15 cellular contexts compared by ENCODE assay signal in genomic region chr1:7521803-7522202, GRCh38.
DNase-seq lines count a peak whose midpoint lies in the region; ATAC-seq and TF ChIP-seq lines count a peak whose summit lies in the region.
"Had no signal": no experiment of that assay in that cellular context is flagged by ENCODE, and none has a peak within 500 bp of the region (broad histone marks: within the 10 kb centered on the region; RNA-seq: fewer than 3 reads in every experiment).

No MANE protein-coding gene starts in this region.

- no peak overlapping the region for H3K9ac ChIP-seq in mesendoderm (ENCODE audit: low read length)

- H3K56ac ChIP-seq in mesendoderm (ENCODE audit: low read length), result no peak overlapping the region

- no peak overlapping the region for H3K4ac ChIP-seq in mesendoderm (ENCODE audit: low read depth, low read length)

- H3K4me1 ChIP-seq in heart right ventricle (peaks cover 0 to 20% (median 6%) of the 10 kb centered on the region in 9 donors), testis (no peaks in the 10 kb centered on the region), mesendoderm (ENCODE audit: control insufficient read depth, low read depth, low read length) (no peaks in the 10 kb centered on the region), right lobe of liver (no peaks in the 10 kb centered on the region)
- H3K4me1 ChIP-seq: Peyer's patch had no signal

- 33 to 52% methylated on average over 10 of the region's 10 CpGs for WGBS in heart right ventricle, 2 donors
- 75 to 81% methylated on average over 10 of the region's 10 CpGs for WGBS in testis, 2 donors
- WGBS in mesendoderm (ENCODE audit: extremely low coverage, insufficient coverage, low lambda C conversion rate), result no CpG with 5 or more reads among the region's 10 CpGs
- 53% methylated on average over 10 of the region's 10 CpGs for WGBS in right lobe of liver (ENCODE audit: insufficient coverage, low coverage, low lambda C conversion rate, missing lambda C conversion rate)

- TF ChIP-seq CTCF in heart right ventricle (IDR thresholded peaks at IDR 0.05), result no peak
- TF ChIP-seq CTCF in testis (IDR thresholded peaks at IDR 0.05), result no peak
- TF ChIP-seq CTCF in right lobe of liver (IDR thresholded peaks at IDR 0.05), result no peak

- H2BK120ac ChIP-seq in mesendoderm (ENCODE audit: low read depth, low read length), result no peak overlapping the region

- H3K36me3 ChIP-seq in heart right ventricle (no peaks in the 10 kb centered on the region), testis (ENCODE audit: low read depth, missing control alignments) (no peaks in the 10 kb centered on the region), mesendoderm (ENCODE audit: control insufficient read depth, insufficient read depth, low read length) (no peaks in the 10 kb centered on the region), right lobe of liver (no peaks in the 10 kb centered on the region)
- H3K36me3 ChIP-seq: Peyer's patch had no signal

- ATAC-seq in heart right ventricle (peak in 6 of 8 donors; percentile 40 to 73 (median 60)), right lobe of liver (no peak)
- ATAC-seq: GM23338 had no signal

- H4K5ac ChIP-seq in mesendoderm (ENCODE audit: low read length), result no peak overlapping the region

- no peak overlapping the region for H3K23ac ChIP-seq in mesendoderm (ENCODE audit: low read length)

- no peaks in the 10 kb centered on the region for H3K79me2 ChIP-seq in mesendoderm (ENCODE audit: control insufficient read depth, insufficient read depth, low read length)

- no peaks in the 10 kb centered on the region for H3K9me3 ChIP-seq in heart right ventricle
- H3K9me3 ChIP-seq in testis, result no peaks in the 10 kb centered on the region
- no peaks in the 10 kb centered on the region for H3K9me3 ChIP-seq in right lobe of liver
- H3K9me3 ChIP-seq: Peyer's patch had no signal

- peak; percentile 32 for DNase-seq in GM04503 (ENCODE audit: low read depth)
- DNase-seq in M059J (ENCODE audit: low read depth), result peak; percentile 72
- peak in 1 of 2 donors; percentile 53 for DNase-seq in heart right ventricle
- DNase-seq in posterior vena cava (ENCODE audit: low spot score), result peak; percentile 14
- DNase-seq in testis, result no peak
- no peak for DNase-seq in mesendoderm
- no peak for DNase-seq in SW480 (ENCODE audit: low spot score)
- DNase-seq in right lobe of liver, result no peak
- DNase-seq: ACHN, NCI-H1048, NCI-H1694, NCI-H748 treated with DMSO at 0.1 percent for 48 hours, SIG-M5 had no signal

- H2BK15ac ChIP-seq in mesendoderm (replicated peaks; ENCODE audit: low read depth), result no peak overlapping the region

- H3K4me2 ChIP-seq in mesendoderm (ENCODE audit: low read length), result no peak overlapping the region
- H3K4me2 ChIP-seq: GM23338 had no signal

- H3K27me3 ChIP-seq in heart right ventricle, result no peaks in the 10 kb centered on the region
- no peaks in the 10 kb centered on the region for H3K27me3 ChIP-seq in testis
- no peaks in the 10 kb centered on the region for H3K27me3 ChIP-seq in mesendoderm (ENCODE audit: insufficient read depth, low read length, poor library complexity)
- H3K27me3 ChIP-seq in right lobe of liver, result no peaks in the 10 kb centered on the region
- H3K27me3 ChIP-seq: Peyer's patch had no signal

- intact Hi-C loops in heart right ventricle (cut with DNase I) (no loop called here), posterior vena cava (cut with DNase I) (no loop called here), testis (cut with DNase I; ENCODE audit: low total_unique reads) (no loop called here), right lobe of liver (cut with DNase I) (no loop called here)

- H3K4me3 ChIP-seq in heart right ventricle, result no peak overlapping the region
- no peak overlapping the region for H3K4me3 ChIP-seq in testis
- no peak overlapping the region for H3K4me3 ChIP-seq in mesendoderm (ENCODE audit: low read length)
- no peak overlapping the region for H3K4me3 ChIP-seq in right lobe of liver
- H3K4me3 ChIP-seq: GM23338, Peyer's patch had no signal

- no peak for TF ChIP-seq POLR2A in testis (IDR thresholded peaks at IDR 0.05)
- TF ChIP-seq POLR2A in right lobe of liver (IDR thresholded peaks at IDR 0.05), result no peak

- H3K79me1 ChIP-seq in mesendoderm (ENCODE audit: low read length), result no peaks in the 10 kb centered on the region

- no peak overlapping the region for H3K18ac ChIP-seq in mesendoderm (ENCODE audit: low read length)

- H3K27ac ChIP-seq in heart right ventricle (peak overlapping the region in 5 of 10 donors; percentile 39 to 55 (median 48)), testis (no peak overlapping the region), mesendoderm (ENCODE audit: low read depth, low read length) (no peak overlapping the region), right lobe of liver (no peak overlapping the region)
- H3K27ac ChIP-seq: Peyer's patch had no signal

- H2BK5ac ChIP-seq in mesendoderm (ENCODE audit: low read length), result no peak overlapping the region

- H2AK5ac ChIP-seq in mesendoderm (ENCODE audit: low read length), result no peak overlapping the region

- H4K8ac ChIP-seq in mesendoderm (ENCODE audit: low read depth, low read length), result no peak overlapping the region

Comparison
In these comparisons a context has a peak if more than half of its experiments do, and no peak if none do; other contexts are left out.
1. DNase-seq: peak in GM04503 (single experiment), M059J (single experiment) and posterior vena cava (single experiment); none in testis (single experiment), mesendoderm (single experiment), SW480 (single experiment) and right lobe of liver (0 of 3).
2. ATAC-seq: peak in heart right ventricle (6 of 8); none in right lobe of liver (0 of 4).